In the genomic region with DNA sequence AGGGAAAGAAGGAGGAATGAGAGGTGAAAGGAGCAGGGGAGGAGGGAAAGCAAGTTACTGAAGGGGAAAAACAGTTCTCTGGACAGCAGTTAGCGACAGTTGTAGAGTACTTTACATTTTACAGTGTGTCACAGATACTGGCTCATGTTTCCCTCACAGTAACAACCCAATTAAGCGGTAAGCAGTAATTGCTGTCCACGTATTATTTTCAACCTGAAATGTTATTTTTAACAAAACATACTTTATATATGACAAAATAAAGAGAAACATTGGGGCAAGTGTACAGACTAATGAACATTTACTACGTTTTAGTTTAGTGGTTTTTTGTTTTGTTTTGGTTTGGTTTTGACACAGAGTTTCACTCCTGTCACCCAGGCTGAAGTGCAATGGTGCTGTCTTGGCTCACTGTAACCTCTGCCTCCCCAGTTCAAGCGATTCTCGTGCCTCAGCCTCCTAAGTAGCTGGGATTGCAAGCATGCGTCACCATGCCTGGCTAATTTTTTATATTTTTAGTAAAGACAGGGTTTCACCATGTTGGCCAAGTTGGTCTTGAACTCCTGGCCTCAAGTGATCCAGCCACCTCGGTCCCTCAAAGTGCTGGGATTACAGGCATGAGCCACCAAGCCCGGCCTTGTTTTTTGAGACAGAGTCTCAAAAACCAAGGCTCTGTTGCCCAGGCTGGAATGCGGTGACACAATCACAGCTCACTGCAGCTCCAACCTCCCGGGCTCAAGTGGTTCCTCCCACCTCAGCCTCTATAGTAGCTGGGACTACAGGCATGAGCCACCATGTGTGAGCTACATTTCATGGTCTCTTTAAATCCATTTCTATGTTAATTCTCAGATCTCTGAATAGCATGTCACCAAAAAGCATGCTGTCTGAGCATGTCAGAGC, we compare ENCODE assay signal across 8 cellular contexts. TPM values are rescaled to one million over a fixed set of nuclear protein-coding genes. Genes with fewer than 3 reads are reported as not detected.
DNase-seq lines count a peak whose midpoint lies in the region; ATAC-seq, FAIRE-seq and TF ChIP-seq lines count a peak whose summit lies in the region.

No MANE protein-coding gene starts in this region.

- H2AFZ ChIP-seq in K562 (ENCODE audit: low read depth, low read length): peak overlapping the region; percentile 84
- no peak overlapping the region for H2AFZ ChIP-seq in neuron (ENCODE audit: low read depth, low read length)

- TF ChIP-seq CTCF in AG04450 (IDR thresholded peaks at IDR 0.05; ENCODE audit: low read depth, low read length) (no peak), K562 (IDR thresholded peaks at IDR 0.05 in 2 of 3, conservative IDR thresholded peaks at IDR 0.05 in 1 of 3; ENCODE audit: insufficient read depth in 2 of 3, low read depth in 1 of 3, low read length in 3 of 3) (no peak; a peak in 1 of 6 replicates), Peyer's patch (IDR thresholded peaks at IDR 0.05) (no peak)

- no peaks in the 10 kb centered on the region for H3K9me1 ChIP-seq in K562 (ENCODE audit: control insufficient read depth, insufficient read depth, low read length)

- no peaks in the 10 kb centered on the region for H3K9me3 ChIP-seq in AG04450 (ENCODE audit: control insufficient read depth, insufficient read depth, low read length)
- no peaks in the 10 kb centered on the region for H3K9me3 ChIP-seq in HUES6 (ENCODE audit: control insufficient read depth, insufficient read depth, low read depth, low read length)
- H3K9me3 ChIP-seq in K562 (replicated peaks; ENCODE audit: control insufficient read depth, insufficient read depth, low read depth, low read length): no peaks in the 10 kb centered on the region
- no peaks in the 10 kb centered on the region for H3K9me3 ChIP-seq in neuron (ENCODE audit: low read length)
- no peaks in the 10 kb centered on the region for H3K9me3 ChIP-seq in Peyer's patch

- POLR2A ChIA-PET in AG04450 (lab: Yijun Ruan, JAX) (interaction anchor here (0.7 to 1.2 kb wide), 3 partner anchors 20 to 131 kb away, joined by 3 to 4 read pairs (median 3); no protein-coding TSS in a partner anchor), K562 (lab: Yijun Ruan, JAX) (interaction anchor here (0.6 to 2.5 kb wide), 18 partner anchors 9 to 253 kb away, joined by 3 to 15 read pairs (median 4); partner anchors contain the start of gene HMGN4)

- H3K36me3 ChIP-seq in HUES6 (ENCODE audit: control insufficient read depth, insufficient read depth, low read length): no peaks in the 10 kb centered on the region
- H3K36me3 ChIP-seq in K562 (ENCODE audit: control insufficient read depth, insufficient read depth, low read length): no peaks in the 10 kb centered on the region
- no peaks in the 10 kb centered on the region for H3K36me3 ChIP-seq in neuron (ENCODE audit: insufficient read depth, low read length)
- H3K36me3 ChIP-seq in Peyer's patch: no peaks in the 10 kb centered on the region

- H3K4me1 ChIP-seq in HUES6 (ENCODE audit: control insufficient read depth, insufficient read depth, low read length): peaks cover 3% of the 10 kb centered on the region; the same call in 1 of the 2 replicates
- peaks cover 11 to 54% of the 10 kb centered on the region in 2 experiments for H3K4me1 ChIP-seq in K562 (replicated peaks in 1 of 2; ENCODE audit: control insufficient read depth in 2 of 2, insufficient read depth in 2 of 2, low read length in 2 of 2)
- H3K4me1 ChIP-seq in neuron (ENCODE audit: insufficient read depth, low read length): peaks cover 4% of the 10 kb centered on the region
- no peaks in the 10 kb centered on the region for H3K4me1 ChIP-seq in Peyer's patch

- peak; percentile 38 for ATAC-seq in GM19372 (IDR thresholded peaks at IDR 0.05; ENCODE audit: low read depth, unreplicated experiment)
- ATAC-seq in K562: peak; percentile 16
- no peak for ATAC-seq in GM18870 (IDR thresholded peaks at IDR 0.05; ENCODE audit: unreplicated experiment)

- DNase-seq in AG04450 (ENCODE audit: low read depth, low spot score): no peak
- no peak for DNase-seq in K562 (ENCODE audit: extremely low read depth in 1 of 4, low spot score in 3 of 4)
- no peak for DNase-seq in Peyer's patch
- no peak for DNase-seq in SK-N-DZ (ENCODE audit: low spot score)

- peak overlapping the region; percentile 47 for H3K4me3 ChIP-seq in AG04450 (ENCODE audit: low read depth, low read length)
- peak overlapping the region; percentile 81 for H3K4me3 ChIP-seq in HUES6 (ENCODE audit: low read depth, low read length)
- H3K4me3 ChIP-seq in K562: no peak overlapping the region
- H3K4me3 ChIP-seq in neuron (ENCODE audit: low read length): peak overlapping the region; percentile 3
- H3K4me3 ChIP-seq in Peyer's patch: peak overlapping the region in 2 of 4 donors; percentile 15 to 19

- in situ Hi-C loops in K562 (cut with MboI): loop anchor here (25.0 kb wide), 1 partner anchor 770 kb away; no protein-coding TSS in a partner anchor

- H3K9ac ChIP-seq in HUES6 (ENCODE audit: low read length) (no peak overlapping the region), K562 (ENCODE audit: insufficient read depth in 1 of 2, low read depth in 2 of 2, low read length in 2 of 2) (peak overlapping the region; percentile 13 to 64; a peak in 1 of 4 replicates)

- no peak for TF ChIP-seq POLR2A in K562 (conservative IDR thresholded peaks at IDR 0.05)
- TF ChIP-seq POLR2A in Peyer's patch (IDR thresholded peaks at IDR 0.05): no peak

- 44% methylated on average over 11 of the region's 11 CpGs for WGBS in K562 (ENCODE audit: insufficient coverage, low coverage, missing lambda C conversion rate)

- TF ChIP-seq RAD21 in K562 (CRISPR knock-in tag; conservative IDR thresholded peaks at IDR 0.05 in 1 of 2, IDR thresholded peaks at IDR 0.05 in 1 of 2): no peak

- intact Hi-C loops in K562 (cut with micrococcal nuclease): no loop called here

- H3K79me2 ChIP-seq in K562 (ENCODE audit: control insufficient read depth, insufficient read depth, low read length): no peaks in the 10 kb centered on the region

- no peak overlapping the region for H3K27ac ChIP-seq in AG04450 (ENCODE audit: low read depth, low read length)
- no peak overlapping the region for H3K27ac ChIP-seq in HUES6 (ENCODE audit: low read depth, low read length)
- no peak overlapping the region; the same call in 2 of the 3 replicates for H3K27ac ChIP-seq in K562 (ENCODE audit: extremely low read depth, low read depth, low read length)
- peak overlapping the region in 1 of 4 donors; percentile 46 for H3K27ac ChIP-seq in Peyer's patch

- peak overlapping the region; percentile 83 for H3K4me2 ChIP-seq in K562 (ENCODE audit: insufficient read depth, low read length)

- no peak for FAIRE-seq in K562 (lab: Jason Lieb, UNC)

- H4K20me1 ChIP-seq in K562 (replicated peaks; ENCODE audit: control insufficient read depth, insufficient read depth, low read length): no peaks in the 10 kb centered on the region

- no peak for TF ChIP-seq EP300 in K562 (IDR thresholded peaks at IDR 0.05; ENCODE audit: low read length)

- CTCF ChIA-PET in AG04450 (lab: Charles Lee): interaction anchor here (0.6 to 4.8 kb wide), 43 partner anchors 9 to 253 kb away, joined by 3 to 83 read pairs (median 5); partner anchors contain the start of genes ABT1, BTN2A2 and HMGN4
- CTCF ChIA-PET in K562 (lab: Yijun Ruan, JAX; ENCODE audit: low intra/inter-chr PET ratio): interaction anchor here (0.6 to 2.2 kb wide), 3 partner anchors 119 to 253 kb away, joined by 3 to 23 read pairs (median 4); no protein-coding TSS in a partner anchor

- BruUV-seq in K562 (replicated peaks; lab: Mats Ljungman, UMichigan): no TSS peak

- H3K27me3 ChIP-seq in AG04450 (ENCODE audit: control insufficient read depth, insufficient read depth, low read length): no peaks in the 10 kb centered on the region
- H3K27me3 ChIP-seq in HUES6 (ENCODE audit: control insufficient read depth, insufficient read depth, low read length): no peaks in the 10 kb centered on the region
- no peaks in the 10 kb centered on the region for H3K27me3 ChIP-seq in K562 (ENCODE audit: control insufficient read depth in 2 of 2, insufficient read depth in 2 of 2, low read length in 2 of 2)
- H3K27me3 ChIP-seq in neuron (ENCODE audit: insufficient read depth, low read length): peaks cover 13% of the 10 kb centered on the region
- no peaks in the 10 kb centered on the region for H3K27me3 ChIP-seq in Peyer's patch

RNA-seq across cellular contexts. Expression of gene BTN3A2, which starts 22.6 kb away (rescaled TPM):
- polyA plus RNA-seq in AG04450 (2011; rRNA removed) (41.2 TPM in 2 replicates), K562 (2011; rRNA removed) (10.1 and 11.2 TPM in 2 replicates), K562 (2014; fragmentation: Illumina TruSeq; extraction: Trizol) (6.1 and 7.6 TPM in 2 replicates), K562 (2014; fragmentation: Nextera tagmentation; extraction: Ambion mirVana) (1 to 10 TPM; 3.5 to 7.5 TPM), K562 (2014; rRNA removed) (6.2 and 7.7 TPM in 2 replicates)
- 25.8 and 27.3 TPM in 2 replicates for polyA minus RNA-seq in AG04450 (2011; rRNA and poly(A)+ RNA removed)
- 20.7 and 24.8 TPM in 2 replicates for total RNA-seq in K562 (2011; cell fraction: chromatin; rRNA removed; ENCODE audit: low replicate concordance)
- 11.8 and 12.0 TPM in 2 replicates for total RNA-seq in K562 (2011; cell fraction: nucleolus; rRNA removed)
- 14.7 and 20.5 TPM in 2 replicates for total RNA-seq in K562 (2011; cell fraction: nucleoplasm; rRNA removed)
- total RNA-seq in K562 (2014; rRNA removed) (2.7 and 3.1 TPM in 2 replicates), K562 (2014; rRNA removed; fragmentation: Illumina TruSeq; extraction: Trizol) (5.8 and 6.8 TPM in 2 replicates), K562 (2015; rRNA removed; fragmentation: Illumina TruSeq; extraction: Trizol) (4.4 and 5.3 TPM in 2 replicates), K562 (2021) (5.1 and 6.4 TPM in 2 replicates), Peyer's patch (10 to 100 TPM; 25.6 to 44.9 (median 37.0) TPM)
- polyA plus RNA-seq in K562 (2011; cell fraction: cytosol; rRNA removed): 3.7 and 5.9 TPM in 2 replicates
- 19.2 and 19.7 TPM in 2 replicates for polyA plus RNA-seq in K562 (2011; cell fraction: nucleus; rRNA removed)
- polyA plus RNA-seq in K562 (2012): 5.5 and 7.0 TPM in 2 replicates
- polyA minus RNA-seq in K562 (2011; rRNA and poly(A)+ RNA removed): 15.3 and 16.2 TPM in 2 replicates
- polyA minus RNA-seq in K562 (2011; cell fraction: cytosol; rRNA and poly(A)+ RNA removed): 4.1 and 5.9 TPM in 2 replicates
- polyA minus RNA-seq in K562 (2011; cell fraction: nucleus; rRNA and poly(A)+ RNA removed): 4.7 and 11.4 TPM in 2 replicates
- 0.13 and 0.29 TPM in 2 replicates for polyA plus RNA-seq in SK-N-DZ (2014; cell fraction: cytosol; rRNA removed)
- 0.18 and 2.4 TPM in 2 replicates for polyA plus RNA-seq in SK-N-DZ (2014; cell fraction: nucleus; rRNA removed)

RNA-seq across cellular contexts. Expression of gene BTN2A2, which starts 40.6 kb away (rescaled TPM):
- 14.0 and 15.5 TPM in 2 replicates for polyA plus RNA-seq in AG04450 (2011; rRNA removed)
- polyA minus RNA-seq in AG04450 (2011; rRNA and poly(A)+ RNA removed): 30.0 and 35.8 TPM in 2 replicates
- total RNA-seq in K562 (2011; cell fraction: chromatin; rRNA removed; ENCODE audit: low replicate concordance): 52.6 and 53.2 TPM in 2 replicates
- 31.5 and 32.4 TPM in 2 replicates for total RNA-seq in K562 (2011; cell fraction: nucleolus; rRNA removed)
- 41.5 and 49.2 TPM in 2 replicates for total RNA-seq in K562 (2011; cell fraction: nucleoplasm; rRNA removed)
- 5.9 and 8.1 TPM in 2 replicates for total RNA-seq in K562 (2014; rRNA removed)
- 10.0 and 10.1 TPM in 2 replicates for total RNA-seq in K562 (2014; rRNA removed; fragmentation: Illumina TruSeq; extraction: Trizol)
- 7.9 and 8.6 TPM in 2 replicates for total RNA-seq in K562 (2015; rRNA removed; fragmentation: Illumina TruSeq; extraction: Trizol)
- 10.1 and 11.5 TPM in 2 replicates for total RNA-seq in K562 (2021)
- polyA plus RNA-seq in K562 (2011; rRNA removed): 15.5 and 17.1 TPM in 2 replicates
- 11.3 and 11.6 TPM in 2 replicates for polyA plus RNA-seq in K562 (2011; cell fraction: cytosol; rRNA removed)
- polyA plus RNA-seq in K562 (2011; cell fraction: nucleus; rRNA removed): 46.8 and 65.8 TPM in 2 replicates
- polyA plus RNA-seq in K562 (2012): 8.6 and 14.3 TPM in 2 replicates
- 9.1 and 9.3 TPM in 2 replicates for polyA plus RNA-seq in K562 (2014; fragmentation: Illumina TruSeq; extraction: Trizol)
- 10 to 100 TPM in 1 of 2 experiments, 1 to 10 TPM in 1; 8.4 to 11.7 TPM for polyA plus RNA-seq in K562 (2014; fragmentation: Nextera tagmentation; extraction: Ambion mirVana)
- 10.2 and 11.9 TPM in 2 replicates for polyA plus RNA-seq in K562 (2014; rRNA removed)
- 22.6 and 30.6 TPM in 2 replicates for polyA minus RNA-seq in K562 (2011; rRNA and poly(A)+ RNA removed)
- 6.9 and 8.7 TPM in 2 replicates for polyA minus RNA-seq in K562 (2011; cell fraction: cytosol; rRNA and poly(A)+ RNA removed)
- 23.0 and 33.8 TPM in 2 replicates for polyA minus RNA-seq in K562 (2011; cell fraction: nucleus; rRNA and poly(A)+ RNA removed)
- 10 to 100 TPM in 2 of 4 donors, 1 to 10 TPM in 2; 4.7 to 41.3 (median 11.9) TPM for total RNA-seq in Peyer's patch
- polyA plus RNA-seq in SK-N-DZ (2014; cell fraction: cytosol; rRNA removed): 2.0 and 3.3 TPM in 2 replicates
- 3.6 and 6.1 TPM in 2 replicates for polyA plus RNA-seq in SK-N-DZ (2014; cell fraction: nucleus; rRNA removed)

RNA-seq across cellular contexts. Expression of gene BTN3A1, which starts 59.7 kb away (rescaled TPM):
- polyA plus RNA-seq in AG04450 (2011; rRNA removed) (32.3 and 32.7 TPM in 2 replicates), K562 (2011; rRNA removed) (8.5 and 11.2 TPM in 2 replicates), K562 (2014; fragmentation: Illumina TruSeq; extraction: Trizol) (4.2 and 4.7 TPM in 2 replicates), K562 (2014; fragmentation: Nextera tagmentation; extraction: Ambion mirVana) (1 to 10 TPM in 1 of 2 experiments, under 1 TPM in 1; 0.84 to 2.5 TPM), K562 (2014; rRNA removed) (4.0 and 4.1 TPM in 2 replicates)
- 40.9 and 57.1 TPM in 2 replicates for polyA minus RNA-seq in AG04450 (2011; rRNA and poly(A)+ RNA removed)
- 27.1 and 31.9 TPM in 2 replicates for total RNA-seq in K562 (2011; cell fraction: chromatin; rRNA removed; ENCODE audit: low replicate concordance)
- 9.3 and 13.9 TPM in 2 replicates for total RNA-seq in K562 (2011; cell fraction: nucleolus; rRNA removed)
- total RNA-seq in K562 (2011; cell fraction: nucleoplasm; rRNA removed): 16.0 and 21.1 TPM in 2 replicates
- total RNA-seq in K562 (2014; rRNA removed) (2.8 and 3.6 TPM in 2 replicates), K562 (2014; rRNA removed; fragmentation: Illumina TruSeq; extraction: Trizol) (4.3 and 4.7 TPM in 2 replicates), K562 (2015; rRNA removed; fragmentation: Illumina TruSeq; extraction: Trizol) (3.4 and 3.7 TPM in 2 replicates), K562 (2021) (3.9 and 4.2 TPM in 2 replicates), Peyer's patch (10 to 100 TPM; 34.9 to 84.2 (median 48.5) TPM)
- polyA plus RNA-seq in K562 (2011; cell fraction: cytosol; rRNA removed): 2.8 and 4.4 TPM in 2 replicates
- 26.6 and 31.8 TPM in 2 replicates for polyA plus RNA-seq in K562 (2011; cell fraction: nucleus; rRNA removed)
- polyA plus RNA-seq in K562 (2012): 3.9 and 10.6 TPM in 2 replicates
- polyA minus RNA-seq in K562 (2011; rRNA and poly(A)+ RNA removed): 9.1 and 10.0 TPM in 2 replicates
- polyA minus RNA-seq in K562 (2011; cell fraction: cytosol; rRNA and poly(A)+ RNA removed): 1.5 and 3.4 TPM in 2 replicates
- 6.9 and 12.1 TPM in 2 replicates for polyA minus RNA-seq in K562 (2011; cell fraction: nucleus; rRNA and poly(A)+ RNA removed)
- 0.12 TPM in 1 of 2 replicates, not detected in the other for polyA plus RNA-seq in SK-N-DZ (2014; cell fraction: cytosol; rRNA removed)
- polyA plus RNA-seq in SK-N-DZ (2014; cell fraction: nucleus; rRNA removed): 0.08 and 0.46 TPM in 2 replicates
